Comparison of ENCODE assay signal across 23 cellular contexts in the genomic region with DNA sequence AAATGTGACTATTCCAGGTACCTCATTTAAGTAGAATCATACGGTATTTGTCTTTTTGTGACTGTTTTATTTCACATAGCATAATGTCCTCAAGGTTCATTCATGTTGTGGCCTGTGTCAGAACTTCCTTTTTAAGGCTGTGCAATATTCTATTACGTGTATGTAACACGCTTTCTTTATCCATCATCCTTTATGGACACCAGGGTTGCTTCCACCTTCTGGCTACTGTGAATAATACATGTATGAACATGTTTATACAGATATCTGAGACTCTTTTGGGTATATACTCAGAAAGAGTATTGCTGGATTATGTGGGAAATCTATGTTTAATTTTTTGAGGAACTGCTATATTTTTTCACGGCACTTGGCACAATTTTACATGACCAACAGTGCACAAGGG. TPM values are rescaled to one million over a fixed set of nuclear protein-coding genes. Genes with fewer than 3 reads are reported as not detected.
DNase-seq lines count a peak whose midpoint lies in the region; ATAC-seq and TF ChIP-seq lines count a peak whose summit lies in the region.
"Had no signal": no experiment of that assay in that cellular context is flagged by ENCODE, and none has a peak within 500 bp of the region (broad histone marks: within the 10 kb centered on the region; RNA-seq: fewer than 3 reads in every experiment).

No MANE protein-coding gene starts in this region.

- no peak overlapping the region for H3K4me3 ChIP-seq in HEK293 (ENCODE audit: low read depth, low read length)
- no peak overlapping the region for H3K4me3 ChIP-seq in left lung
- H3K4me3 ChIP-seq in Caco-2 (ENCODE audit: low read depth, low read length), result no peak overlapping the region
- H3K4me3 ChIP-seq: esophagus squamous epithelium, tibial artery had no signal

- H3K36me3 Mint-ChIP-seq in activated T-cell treated with anti-CD3 and anti-CD28 coated beads, Interleukin-2, amount 50 U/mL, for 24 hours (ENCODE audit: low read depth), result peaks cover 94% of the 10 kb centered on the region
- H3K36me3 Mint-ChIP-seq in activated naive CD8-positive, alpha-beta T cell treated with anti-CD3 and anti-CD28 coated beads for 36 hours, result peaks cover 22% of the 10 kb centered on the region
- peaks cover 73% of the 10 kb centered on the region for H3K36me3 Mint-ChIP-seq in Caco-2 (ENCODE audit: insufficient read depth, unreplicated experiment)

- H3K9me3 Mint-ChIP-seq in activated T-cell treated with anti-CD3 and anti-CD28 coated beads, Interleukin-2, amount 50 U/mL, for 24 hours, result no peaks in the 10 kb centered on the region
- H3K9me3 Mint-ChIP-seq in activated naive CD8-positive, alpha-beta T cell treated with anti-CD3 and anti-CD28 coated beads for 36 hours, result no peaks in the 10 kb centered on the region
- H3K9me3 Mint-ChIP-seq in Caco-2 (ENCODE audit: unreplicated experiment), result no peaks in the 10 kb centered on the region
- H3K9me3 Mint-ChIP-seq: mesothelial cell of epicardium; nephron; stimulated activated memory B cell treated with anti-CD40 and anti-IgM and Interleukin-4, amounts not matched to agents 10 μg/mL and 1 μg/mL and 100 μg/mL, for 72 hours had no signal

- POLR2A ChIA-PET in HEK293 (lab: Yijun Ruan, JAX) (no interaction called here), Caco-2 (lab: Charles Lee) (no interaction called here)

- peak overlapping the region; percentile 27 for H3K27ac Mint-ChIP-seq in activated T-cell treated with anti-CD3 and anti-CD28 coated beads, Interleukin-2, amount 50 U/mL, for 24 hours
- H3K27ac Mint-ChIP-seq in activated naive CD8-positive, alpha-beta T cell treated with anti-CD3 and anti-CD28 coated beads for 36 hours, result peak overlapping the region; percentile 50
- no peak overlapping the region for H3K27ac Mint-ChIP-seq in Caco-2 (ENCODE audit: unreplicated experiment)
- H3K27ac Mint-ChIP-seq: mesothelial cell of epicardium; nephron; stimulated activated memory B cell treated with anti-CD40 and anti-IgM and Interleukin-4, amounts not matched to agents 10 μg/mL and 1 μg/mL and 100 μg/mL, for 72 hours had no signal

- H3K27me3 Mint-ChIP-seq in activated T-cell treated with anti-CD3 and anti-CD28 coated beads, Interleukin-2, amount 50 U/mL, for 24 hours, result no peaks in the 10 kb centered on the region
- no peaks in the 10 kb centered on the region for H3K27me3 Mint-ChIP-seq in activated naive CD8-positive, alpha-beta T cell treated with anti-CD3 and anti-CD28 coated beads for 36 hours
- no peaks in the 10 kb centered on the region for H3K27me3 Mint-ChIP-seq in Caco-2 (ENCODE audit: insufficient read depth, unreplicated experiment)
- H3K27me3 Mint-ChIP-seq: stimulated activated memory B cell treated with anti-CD40 and anti-IgM and Interleukin-4, amounts not matched to agents 10 μg/mL and 1 μg/mL and 100 μg/mL, for 72 hours had no signal

- peaks cover 4% of the 10 kb centered on the region for H3K4me1 Mint-ChIP-seq in activated T-cell treated with anti-CD3 and anti-CD28 coated beads, Interleukin-2, amount 50 U/mL, for 24 hours (ENCODE audit: low read depth)
- peaks cover 4% of the 10 kb centered on the region for H3K4me1 Mint-ChIP-seq in activated naive CD8-positive, alpha-beta T cell treated with anti-CD3 and anti-CD28 coated beads for 36 hours
- no peaks in the 10 kb centered on the region for H3K4me1 Mint-ChIP-seq in Caco-2 (ENCODE audit: low read depth, unreplicated experiment)
- H3K4me1 Mint-ChIP-seq: mesothelial cell of epicardium; nephron; stimulated activated memory B cell treated with anti-CD40 and anti-IgM and Interleukin-4, amounts not matched to agents 10 μg/mL and 1 μg/mL and 100 μg/mL, for 72 hours had no signal

- H3K4me3 Mint-ChIP-seq in activated T-cell treated with anti-CD3 and anti-CD28 coated beads, Interleukin-2, amount 50 U/mL, for 24 hours, result no peak overlapping the region
- no peak overlapping the region for H3K4me3 Mint-ChIP-seq in activated naive CD8-positive, alpha-beta T cell treated with anti-CD3 and anti-CD28 coated beads for 36 hours
- H3K4me3 Mint-ChIP-seq in Caco-2 (ENCODE audit: unreplicated experiment), result no peak overlapping the region
- H3K4me3 Mint-ChIP-seq: mesothelial cell of epicardium; nephron; stimulated activated memory B cell treated with anti-CD40 and anti-IgM and Interleukin-4, amounts not matched to agents 10 μg/mL and 1 μg/mL and 100 μg/mL, for 72 hours had no signal

- H3K36me3 ChIP-seq in HEK293 (ENCODE audit: control insufficient read depth in 2 of 2, insufficient read depth in 1 of 2, low read length in 2 of 2) (peaks cover 62 to 91% of the 10 kb centered on the region in 2 experiments), left lung (peaks cover 0 to 98% of the 10 kb centered on the region in 2 donors), Caco-2 (ENCODE audit: control insufficient read depth, insufficient read depth, low read length) (peaks cover 1% of the 10 kb centered on the region; the same call in 1 of the 2 replicates)

- intact Hi-C loops in left lung (cut with DNase I), result no loop called here
- intact Hi-C loops in Caco-2 (cut with micrococcal nuclease; ENCODE audit: unreplicated experiment), result no loop called here

- CTCF ChIA-PET in HEK293 (lab: Yijun Ruan, JAX), result no interaction called here
- CTCF ChIA-PET in Caco-2 (lab: Charles Lee), result no interaction called here

- no peak for TF ChIP-seq CTCF in HEK293 (tag by site-specific recombination; IDR thresholded peaks at IDR 0.05)
- TF ChIP-seq CTCF in left lung (IDR thresholded peaks at IDR 0.05), result no peak
- TF ChIP-seq CTCF in Caco-2 (IDR thresholded peaks at IDR 0.05; ENCODE audit: insufficient read depth in 1 of 2, low read depth in 1 of 2, low read length in 1 of 2, severe bottlenecking in 1 of 2, unreplicated experiment in 1 of 2), result no peak

- H3K4me1 ChIP-seq in HEK293 (ENCODE audit: control insufficient read depth, insufficient read depth, low read length) (no peaks in the 10 kb centered on the region), left lung (no peaks in the 10 kb centered on the region), Caco-2 (no peaks in the 10 kb centered on the region)
- H3K4me1 ChIP-seq: tibial artery had no signal

- no peak overlapping the region for H3K27ac ChIP-seq in HEK293 (ENCODE audit: extremely low read depth, low read depth, low read length)
- H3K27ac ChIP-seq in left lung, result no peak overlapping the region
- H3K27ac ChIP-seq: esophagus squamous epithelium, tibial artery had no signal

- H3K27me3 ChIP-seq in left lung (no peaks in the 10 kb centered on the region), Caco-2 (replicated peaks; ENCODE audit: control insufficient read depth, insufficient read depth, low read length) (no peaks in the 10 kb centered on the region)
- H3K27me3 ChIP-seq: esophagus squamous epithelium, tibial artery had no signal

- DNase-seq in activated T-cell treated with anti-CD3 and anti-CD28 coated beads, Interleukin-2, amount 50 U/mL, for 24 hours, result no peak
- no peak for DNase-seq in activated T-cell treated with anti-CD3 and anti-CD28 coated beads, Interleukin-2, amount 50 U/mL, for 48 hours
- no peak for DNase-seq in activated naive CD8-positive, alpha-beta T cell treated with anti-CD3 and anti-CD28 coated beads for 36 hours
- DNase-seq in left lung (no peak), Caco-2 (no peak), hepatic stellate cell (ENCODE audit: low spot score) (no peak)
- DNase-seq in stimulated activated naive CD4-positive, alpha-beta T cell treated with Interleukin-2 at 50 U/mL for 16 hours (lab: John Stamatoyannopoulos, UW), result no peak
- DNase-seq: activated effector memory CD4-positive, alpha-beta T cell treated with anti-CD3 and anti-CD28 coated beads, Interleukin-2, amount 50 U/mL, for 16 hours; cerebellar nuclear complex; DMS153; esophagus squamous epithelium; GDM1; left colon; NCI-H146; NCI-H446; posterior cingulate gyrus; RPMI8226; tibial artery had no signal

- ATAC-seq in left lung, result peak; percentile 21
- ATAC-seq: activated CD4-positive, CD25-positive, alpha-beta regulatory T cell treated with anti-CD3 and anti-CD28 coated beads, Interleukin-2, amount 50 U/mL, for 24 hours; left colon had no signal

- no TSS peak for BruUV-seq in Caco-2 (replicated peaks; lab: Mats Ljungman, UMichigan)

- H3K9me3 ChIP-seq in HEK293 (ENCODE audit: control insufficient read depth, insufficient read depth, low read depth, low read length) (no peaks in the 10 kb centered on the region), left lung (no peaks in the 10 kb centered on the region), Caco-2 (no peaks in the 10 kb centered on the region)
- H3K9me3 ChIP-seq: esophagus squamous epithelium, tibial artery had no signal

TF ChIP-seq in HEK293, 187 proteins besides CTCF, POLR2A, EP300 and RAD21:
- peak; percentile 65 for TF ChIP-seq ZNF146 (tag by site-specific recombination; IDR thresholded peaks at IDR 0.05)
- TF ChIP-seq, protein P1, sequence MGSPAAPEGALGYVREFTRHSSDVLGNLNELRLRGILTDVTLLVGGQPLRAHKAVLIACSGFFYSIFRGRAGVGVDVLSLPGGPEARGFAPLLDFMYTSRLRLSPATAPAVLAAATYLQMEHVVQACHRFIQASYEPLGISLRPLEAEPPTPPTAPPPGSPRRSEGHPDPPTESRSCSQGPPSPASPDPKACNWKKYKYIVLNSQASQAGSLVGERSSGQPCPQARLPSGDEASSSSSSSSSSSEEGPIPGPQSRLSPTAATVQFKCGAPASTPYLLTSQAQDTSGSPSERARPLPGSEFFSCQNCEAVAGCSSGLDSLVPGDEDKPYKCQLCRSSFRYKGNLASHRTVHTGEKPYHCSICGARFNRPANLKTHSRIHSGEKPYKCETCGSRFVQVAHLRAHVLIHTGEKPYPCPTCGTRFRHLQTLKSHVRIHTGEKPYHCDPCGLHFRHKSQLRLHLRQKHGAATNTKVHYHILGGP (tag by site-specific recombination; IDR thresholded peaks at IDR 0.05), result no peak

RNA-seq across cellular contexts. Expression of gene RSL1D1, which starts 28.7 kb away (rescaled TPM):
- total RNA-seq in activated naive CD8-positive, alpha-beta T cell treated with anti-CD3 and anti-CD28 coated beads for 36 hours, result 100 to 1,000 TPM; 434 to 441 TPM
- total RNA-seq in left lung, result 100 to 1,000 TPM in 1 of 2 donors, 10 to 100 TPM in 1; 88.3 to 102 TPM
- total RNA-seq in Caco-2 (2022), result 216 and 227 TPM in 2 replicates

RNA-seq across cellular contexts. Expression of gene GSPT1, which starts 35.7 kb away (rescaled TPM):
- 100 to 1,000 TPM; 247 to 250 TPM for total RNA-seq in activated naive CD8-positive, alpha-beta T cell treated with anti-CD3 and anti-CD28 coated beads for 36 hours
- total RNA-seq in left lung (100 to 1,000 TPM; 110 to 140 TPM), Caco-2 (2022) (136 and 141 TPM in 2 replicates)
